In the genomic region with DNA sequence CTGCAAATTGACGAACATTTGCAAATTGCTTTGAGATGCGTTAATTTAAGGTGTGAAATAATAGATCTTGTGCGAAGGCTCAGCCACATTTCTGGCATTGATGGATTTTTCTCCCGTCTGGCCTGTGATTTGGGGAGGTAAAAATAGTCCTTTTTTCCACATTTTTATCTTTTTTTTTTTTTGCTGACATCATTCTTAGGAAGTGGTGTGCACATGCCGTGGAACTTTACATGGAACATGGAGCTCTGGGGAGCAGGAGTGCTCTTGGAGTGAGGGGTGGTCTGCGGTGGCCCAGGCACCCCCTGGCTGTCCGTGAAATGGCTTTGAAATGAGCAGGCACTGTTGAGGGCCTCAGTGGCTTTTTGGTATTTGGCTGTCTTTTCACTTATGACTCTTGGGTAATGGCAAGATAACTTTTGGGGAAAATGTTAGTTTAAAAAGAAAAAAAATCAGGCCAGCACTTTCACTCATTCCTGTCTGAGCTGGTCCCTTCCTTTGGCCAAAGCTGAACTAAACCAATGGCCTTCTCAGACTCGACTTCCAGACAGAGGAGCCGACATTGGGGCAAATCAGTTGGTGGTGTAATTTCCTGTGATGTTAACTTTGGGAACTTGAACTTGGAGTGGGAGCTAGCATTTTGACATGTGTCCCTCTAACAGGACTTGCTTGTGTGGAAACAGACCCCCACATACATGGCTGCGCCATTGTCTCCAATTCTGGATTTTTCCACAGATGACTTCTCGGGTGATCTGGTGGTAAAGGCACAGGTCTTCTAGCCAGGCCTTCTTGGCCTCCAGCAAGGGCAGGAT, we compare ENCODE assay signal across 8 cellular contexts. TPM values are rescaled to one million over a fixed set of nuclear protein-coding genes. Genes with fewer than 3 reads are reported as not detected.
DNase-seq lines count a peak whose midpoint lies in the region; ATAC-seq and TF ChIP-seq lines count a peak whose summit lies in the region.

No MANE protein-coding gene starts in this region.

- peaks cover 0 to 6% (median 0%) of the 10 kb centered on the region in 11 experiments; a peak in 1 of 22 replicates for H3K27me3 ChIP-seq in BLaER1 treated with 17β-estradiol and CSF1 and Interleukin-3, amounts not matched to agents 10 nM and 100 nM
- H3K27me3 ChIP-seq in SJCRH30 = no peaks in the 10 kb centered on the region

- no peaks in the 10 kb centered on the region for H3K9me3 Mint-ChIP-seq in progenitor cell of endocrine pancreas (ENCODE audit: low read depth)

- H3K27ac ChIP-seq in BLaER1 treated with 17β-estradiol and CSF1 and Interleukin-3, amounts not matched to agents 10 nM and 100 nM = peak overlapping the region in 9 of 11 experiments; percentile 47 to 90 (median 87); a peak in 16 of 22 replicates
- H3K27ac ChIP-seq in SJCRH30 = peak overlapping the region; percentile 72

- TF ChIP-seq CTCF in progenitor cell of endocrine pancreas (IDR thresholded peaks at IDR 0.05; ENCODE audit: unreplicated experiment) = no peak

- peak overlapping the region in 10 of 11 experiments; percentile 2 to 93 (median 69); a peak in 13 of 22 replicates for H3K9ac ChIP-seq in BLaER1 treated with 17β-estradiol and CSF1 and Interleukin-3, amounts not matched to agents 10 nM and 100 nM

- peak overlapping the region in 5 of 10 experiments; percentile 7 to 93 (median 37); a peak in 7 of 20 replicates for H3K4me3 ChIP-seq in BLaER1 treated with 17β-estradiol and CSF1 and Interleukin-3, amounts not matched to agents 10 nM and 100 nM
- no peak overlapping the region for H3K4me3 ChIP-seq in SJCRH30

- H4K20me1 ChIP-seq in BLaER1 treated with 17β-estradiol and CSF1 and Interleukin-3, amounts not matched to agents 10 nM and 100 nM = peaks cover 53 to 72% (median 67%) of the 10 kb centered on the region in 11 experiments

- peaks cover under 1% of the 10 kb centered on the region for H3K27me3 Mint-ChIP-seq in progenitor cell of endocrine pancreas

- no peak for ATAC-seq in GM18909 (IDR thresholded peaks at IDR 0.05; ENCODE audit: poor library complexity, unreplicated experiment)

- DNase-seq in SJCRH30 = no peak
- peak; percentile 44 for DNase-seq in fibroblast of peridontal ligament (ENCODE audit: extremely low read depth)
- no peak for DNase-seq in progenitor cell of endocrine pancreas (ENCODE audit: low spot score, unreplicated experiment)
- DNase-seq in middle frontal gyrus (ENCODE audit: extremely low spot score, low spot score) = no peak
- DNase-seq in amniotic stem cell (lab: John Stamatoyannopoulos, UW) = no peak
- DNase-seq in DMS79 (lab: John Stamatoyannopoulos, UW) = no peak

- peaks cover 75 to 94% (median 88%) of the 10 kb centered on the region in 10 experiments for H3K4me1 ChIP-seq in BLaER1 treated with 17β-estradiol and CSF1 and Interleukin-3, amounts not matched to agents 10 nM and 100 nM
- peaks cover 57% of the 10 kb centered on the region for H3K4me1 ChIP-seq in SJCRH30

- peaks cover 30% of the 10 kb centered on the region for H3K4me1 Mint-ChIP-seq in progenitor cell of endocrine pancreas (ENCODE audit: low read depth)

- peak overlapping the region; percentile 90 to 99 (median 94) for H3K4me2 ChIP-seq in BLaER1 treated with 17β-estradiol and CSF1 and Interleukin-3, amounts not matched to agents 10 nM and 100 nM

- no peaks in the 10 kb centered on the region for H3K36me3 Mint-ChIP-seq in progenitor cell of endocrine pancreas (ENCODE audit: insufficient read depth)

- H3K4me3 Mint-ChIP-seq in progenitor cell of endocrine pancreas (ENCODE audit: low read depth) = no peak overlapping the region

- no peaks in the 10 kb centered on the region for H3K9me3 ChIP-seq in BLaER1 treated with 17β-estradiol and CSF1 and Interleukin-3, amounts not matched to agents 10 nM and 100 nM (replicated peaks in 1 of 11)
- no peaks in the 10 kb centered on the region for H3K9me3 ChIP-seq in SJCRH30 (replicated peaks)

- peak overlapping the region; percentile 24 for H3K27ac Mint-ChIP-seq in progenitor cell of endocrine pancreas

- peaks cover 0 to 24% (median 16%) of the 10 kb centered on the region in 11 experiments; a peak in 19 of 22 replicates for H3K36me3 ChIP-seq in BLaER1 treated with 17β-estradiol and CSF1 and Interleukin-3, amounts not matched to agents 10 nM and 100 nM
- H3K36me3 ChIP-seq in SJCRH30 = no peaks in the 10 kb centered on the region

RNA-seq across cellular contexts. Expression of gene NEK6, which starts 4.2 kb away (rescaled TPM):
- 26.1 and 28.4 TPM in 2 replicates for total RNA-seq in SJCRH30 (2014; rRNA removed; shearing (Covaris generic))
- 23.9 and 24.4 TPM in 2 replicates for total RNA-seq in progenitor cell of endocrine pancreas
